ENCODE assay signal across 10 cellular contexts in genomic region chr1:10459185-10459584, GRCh38. TPM values are rescaled to one million over a fixed set of nuclear protein-coding genes. Genes with fewer than 3 reads are reported as not detected.
DNase-seq lines count a peak whose midpoint lies in the region; ATAC-seq and TF ChIP-seq lines count a peak whose summit lies in the region.
"Had no signal": no experiment of that assay in that cellular context is flagged by ENCODE, and none has a peak within 500 bp of the region (broad histone marks: within the 10 kb centered on the region; RNA-seq: fewer than 3 reads in every experiment).

No MANE protein-coding gene starts in this region.

- H3K4me2 ChIP-seq in HCT116 (ENCODE audit: low read length): peak overlapping the region; percentile 40; the same call in 1 of the 2 replicates

- ATAC-seq in HCT116 (peak; percentile 62), HG03280 (IDR thresholded peaks at IDR 0.05; ENCODE audit: unreplicated experiment) (no peak)
- ATAC-seq in activated CD4-positive, CD25-positive, alpha-beta regulatory T cell treated with anti-CD3 and anti-CD28 coated beads, Interleukin-2, amount 50 U/mL, for 24 hours: no peak

- no peaks in the 10 kb centered on the region for H3K9me2 ChIP-seq in HCT116 (ENCODE audit: insufficient read depth)

- H3K4me1 ChIP-seq in HCT116 (ENCODE audit: control insufficient read depth in 1 of 2, insufficient read depth in 2 of 2, low read length in 2 of 2): peaks cover 9 to 10% of the 10 kb centered on the region in 2 experiments

- no peak for TF ChIP-seq RAD21 in HCT116 (IDR thresholded peaks at IDR 0.05; ENCODE audit: low read depth)

- H3K27ac ChIP-seq in AG04450 (ENCODE audit: low read depth, low read length) (no peak overlapping the region), HCT116 (ENCODE audit: low read depth, low read length) (peak overlapping the region; percentile 61)
- H3K27ac ChIP-seq: suprapubic skin had no signal

- TF ChIP-seq CTCF in AG04450 (IDR thresholded peaks at IDR 0.05; ENCODE audit: low read depth, low read length): no peak
- TF ChIP-seq CTCF in HCT116 (IDR thresholded peaks at IDR 0.05 in 2 of 3, conservative IDR thresholded peaks at IDR 0.05 in 1 of 3; ENCODE audit: borderline replicate concordance in 1 of 3, insufficient read depth in 1 of 3, low read depth in 2 of 3, low read length in 2 of 3): no peak

- POLR2A ChIA-PET in AG04450 (lab: Yijun Ruan, JAX): no interaction called here
- POLR2A ChIA-PET in HCT116 (lab: Charles Lee): no interaction called here

- no peaks in the 10 kb centered on the region for H3K27me3 ChIP-seq in AG04450 (ENCODE audit: control insufficient read depth, insufficient read depth, low read length)
- no peaks in the 10 kb centered on the region for H3K27me3 ChIP-seq in HCT116 (ENCODE audit: insufficient read depth, low read length)
- H3K27me3 ChIP-seq: suprapubic skin had no signal

- H3K4me3 ChIP-seq in AG04450 (ENCODE audit: low read depth, low read length) (no peak overlapping the region), HCT116 (replicated peaks in 1 of 2; ENCODE audit: low read depth in 1 of 2, low read length in 2 of 2) (no peak overlapping the region)
- H3K4me3 ChIP-seq: suprapubic skin had no signal

- CTCF ChIA-PET in AG04450 (lab: Charles Lee): interaction anchor here (2.4 kb wide), 1 partner anchor 36 kb away, joined by 11 read pairs; no protein-coding TSS in a partner anchor
- CTCF ChIA-PET in HCT116 (lab: Charles Lee): no interaction called here

- no peaks in the 10 kb centered on the region for H4K20me1 ChIP-seq in HCT116 (ENCODE audit: insufficient read depth)

- RAD21 ChIA-PET in HCT116 (lab: Charles Lee; ENCODE audit: low non-redundant PET in 1 of 2, low total read pairs in 2 of 2, uncharacterized antibody in 2 of 2, unreplicated experiment in 2 of 2): no interaction called here

- no peak overlapping the region for H2AFZ ChIP-seq in HCT116 (ENCODE audit: low read depth, low read length, poor library complexity, severe bottlenecking)

- H3K9me3 ChIP-seq in AG04450 (ENCODE audit: control insufficient read depth, insufficient read depth, low read length) (peaks cover 5% of the 10 kb centered on the region), HCT116 (ENCODE audit: control insufficient read depth in 1 of 2, insufficient read depth in 1 of 2, low read depth in 1 of 2, low read length in 2 of 2) (peaks cover 0 to 4% of the 10 kb centered on the region in 2 experiments; a peak in 1 of 4 replicates)
- H3K9me3 ChIP-seq: suprapubic skin had no signal

- TSS peak; percentile 29 for BruUV-seq in HCT116 (replicated peaks; lab: Mats Ljungman, UMichigan)

- 0 out of 2 replicates have a peak overlapping the region, but pooled peaks have one; percentile 23 for H3K9ac ChIP-seq in HCT116 (ENCODE audit: low read length)

- no peaks in the 10 kb centered on the region; the same call in 1 of the 2 replicates for H3K79me2 ChIP-seq in HCT116 (ENCODE audit: insufficient read depth, low read length)

- DNase-seq in AG04450 (ENCODE audit: low read depth, low spot score) (peak; percentile 41), HCT116 (ENCODE audit: low read depth, low spot score) (peak; percentile 8), SW480 (ENCODE audit: low spot score) (peak; percentile 23), hepatic stellate cell (ENCODE audit: low spot score) (peak; percentile 66), KG1 (lab: John Stamatoyannopoulos, UW) (no peak)
- no peak for DNase-seq in activated CD8-positive, alpha-beta memory T cell treated with anti-CD3 and anti-CD28 coated beads for 24 hours
- DNase-seq: activated naive CD4-positive, alpha-beta T cell treated with Interleukin-2 at 50 U/mL for 16 hours had no signal

- peaks cover 20 to 38% of the 10 kb centered on the region in 2 experiments for H3K36me3 ChIP-seq in HCT116 (ENCODE audit: control insufficient read depth in 1 of 2, insufficient read depth in 2 of 2, low read length in 2 of 2)

- intact Hi-C loops in HCT116 (cut with micrococcal nuclease): no loop called here

- TF ChIP-seq POLR2A in HCT116 (IDR thresholded peaks at IDR 0.05; ENCODE audit: borderline replicate concordance, extremely low read depth, insufficient read depth, insufficient read length): no peak

TF ChIP-seq in HCT116, 20 proteins besides CTCF, POLR2A, EP300 and RAD21 (continues in another document):
- TF ChIP-seq ELF1 (IDR thresholded peaks at IDR 0.05; ENCODE audit: borderline replicate concordance, low read depth) (no peak), YY1 (IDR thresholded peaks at IDR 0.05; ENCODE audit: extremely low read depth, insufficient replicate concordance, low read depth, low read length) (no peak), TCF7L2 (IDR thresholded peaks at IDR 0.05; ENCODE audit: borderline replicate concordance, extremely low read depth, insufficient read depth, insufficient read length) (no peak), ZFX (IDR thresholded peaks at IDR 0.05) (no peak), EZH2 (IDR thresholded peaks at IDR 0.05) (no peak), MAX (IDR thresholded peaks at IDR 0.05) (no peak), CBX3 (IDR thresholded peaks at IDR 0.05; ENCODE audit: low read depth) (0 out of 2 replicates have a peak, but pooled peaks have one; percentile 12), ZBTB33 (IDR thresholded peaks at IDR 0.05; ENCODE audit: extremely low read depth, insufficient replicate concordance, low read length) (no peak), SRF (IDR thresholded peaks at IDR 0.05; ENCODE audit: low read depth) (no peak), FOSL1 (IDR thresholded peaks at IDR 0.05; ENCODE audit: low read depth) (peak; percentile 38; the same call in 1 of the 2 replicates), CEBPB (IDR thresholded peaks at IDR 0.05; ENCODE audit: low read depth) (no peak), EGR1 (IDR thresholded peaks at IDR 0.05; ENCODE audit: low read depth) (no peak), ZNF274 (IDR thresholded peaks at IDR 0.05; ENCODE audit: low read depth, low read length) (no peak), JUND (IDR thresholded peaks at IDR 0.05) (peak; percentile 37; the same call in 1 of the 2 replicates), ATF3 (IDR thresholded peaks at IDR 0.05) (no peak), SP1 (IDR thresholded peaks at IDR 0.05; ENCODE audit: low read depth) (peak; percentile 19; the same call in 1 of the 2 replicates), POLR2AphosphoS5 (IDR thresholded peaks at IDR 0.05; ENCODE audit: low read depth, low read length) (no peak), EZH2phosphoT487 (IDR thresholded peaks at IDR 0.05; ENCODE audit: borderline replicate concordance) (no peak), SIN3A (IDR thresholded peaks at IDR 0.05; ENCODE audit: low read depth) (no peak)

RNA-seq across cellular contexts. Expression of gene CORT, which starts 9.4 kb away (rescaled TPM):
- not detected in 2 replicates for polyA plus RNA-seq in AG04450 (2011; rRNA removed)
- not detected in 2 replicates for polyA minus RNA-seq in AG04450 (2011; rRNA and poly(A)+ RNA removed)
- 0.84 TPM for total RNA-seq in HCT116 (2021; ENCODE audit: unreplicated experiment)
- polyA plus RNA-seq in HCT116 (2012): 0.20 and 0.29 TPM in 2 replicates
- total RNA-seq: suprapubic skin had no signal

RNA-seq across cellular contexts. Expression of gene DFFA, which starts 13.1 kb away (rescaled TPM):
- 33.6 and 35.3 TPM in 2 replicates for polyA plus RNA-seq in AG04450 (2011; rRNA removed)
- polyA minus RNA-seq in AG04450 (2011; rRNA and poly(A)+ RNA removed): 27.2 and 30.3 TPM in 2 replicates
- total RNA-seq in HCT116 (2021; ENCODE audit: unreplicated experiment): 67.7 TPM
- polyA plus RNA-seq in HCT116 (2012): 37.5 and 41.0 TPM in 2 replicates

RNA-seq across cellular contexts. Expression of gene PEX14, which starts 15.6 kb away (rescaled TPM):
- 6.6 and 7.7 TPM in 2 replicates for polyA plus RNA-seq in AG04450 (2011; rRNA removed)
- polyA minus RNA-seq in AG04450 (2011; rRNA and poly(A)+ RNA removed): 5.5 and 7.5 TPM in 2 replicates
- total RNA-seq in HCT116 (2021; ENCODE audit: unreplicated experiment): 29.3 TPM
- 28.7 and 29.0 TPM in 2 replicates for polyA plus RNA-seq in HCT116 (2012)

RNA-seq across cellular contexts. Expression of gene CENPS, which starts 29.0 kb away (rescaled TPM):
- 10.5 and 11.4 TPM in 2 replicates for polyA plus RNA-seq in AG04450 (2011; rRNA removed)
- 3.0 and 3.7 TPM in 2 replicates for polyA minus RNA-seq in AG04450 (2011; rRNA and poly(A)+ RNA removed)
- 21.9 TPM for total RNA-seq in HCT116 (2021; ENCODE audit: unreplicated experiment)
- polyA plus RNA-seq in HCT116 (2012): 10.0 and 10.5 TPM in 2 replicates

Comparison
In these comparisons a context has a peak if more than half of its experiments do, and no peak if none do; other contexts are left out.
1. DNase-seq: peak in AG04450 (single experiment), HCT116 (single experiment), SW480 (single experiment) and hepatic stellate cell (single experiment); none in KG1 (single experiment) and activated CD8-positive, alpha-beta memory T cell treated with anti-CD3 and anti-CD28 coated beads for 24 hours (single experiment).